8 cellular contexts compared by ENCODE assay signal in genomic region chr10:8049151-8049873, GRCh38. TPM values are rescaled to one million over a fixed set of nuclear protein-coding genes. Genes with fewer than 3 reads are reported as not detected.
A peak's percentile ranks its signal among the peaks of the same experiment; 100 is the strongest.
DNase-seq lines count a peak whose midpoint lies in the region; ATAC-seq and TF ChIP-seq lines count a peak whose summit lies in the region.

No MANE protein-coding gene starts in this region.

- no peaks in the 10 kb centered on the region for H3K9me3 ChIP-seq in SK-N-SH
- H3K9me3 ChIP-seq in SJCRH30 (replicated peaks): no peaks in the 10 kb centered on the region
- H3K9me3 ChIP-seq in iPS DF 6.9 (ENCODE audit: control insufficient read depth, insufficient read depth, low read length): no peaks in the 10 kb centered on the region
- H3K9me3 ChIP-seq in smooth muscle cell (replicated peaks; ENCODE audit: low read depth): no peaks in the 10 kb centered on the region

- DNase-seq in SK-N-SH: peak; percentile 60
- no peak for DNase-seq in SJCRH30
- DNase-seq in iPS DF 6.9 (ENCODE audit: low read depth, low spot score): no peak
- DNase-seq in smooth muscle cell (lab: John Stamatoyannopoulos, UW; ENCODE audit: unreplicated experiment): no peak
- no peak for DNase-seq in NK-92 treated with Interleukin-12 subunit alpha and Interleukin-12 subunit beta, amount 100 ng/mL, for 24 hours (lab: John Stamatoyannopoulos, UW)
- DNase-seq in HPDE6-E6E7 (ENCODE audit: extremely low spot score): no peak
- DNase-seq in SW 1271 (lab: John Stamatoyannopoulos, UW): no peak

- no peaks in the 10 kb centered on the region for H4K20me1 ChIP-seq in SK-N-SH (ENCODE audit: insufficient read depth)
- no peaks in the 10 kb centered on the region for H4K20me1 ChIP-seq in smooth muscle cell (ENCODE audit: low read depth)

- H3K9me2 ChIP-seq in SK-N-SH: no peaks in the 10 kb centered on the region

- H3K27ac ChIP-seq in SK-N-SH (ENCODE audit: low read depth in 2 of 2, low read length in 1 of 2) (peak overlapping the region; percentile 96 to 98), SJCRH30 (no peak overlapping the region), iPS DF 6.9 (ENCODE audit: low read length) (no peak overlapping the region), smooth muscle cell (ENCODE audit: low read depth) (no peak overlapping the region)

- H3K79me2 ChIP-seq in SK-N-SH (ENCODE audit: insufficient read depth) (peaks cover 82% of the 10 kb centered on the region), smooth muscle cell (ENCODE audit: low read depth) (peaks cover 2% of the 10 kb centered on the region)

- no peak for TF ChIP-seq RAD21 in SK-N-SH (IDR thresholded peaks at IDR 0.05; ENCODE audit: low read length)

- TF ChIP-seq EP300 in SK-N-SH (IDR thresholded peaks at IDR 0.05; ENCODE audit: borderline replicate concordance in 1 of 2, low read depth in 1 of 2, low read length in 1 of 2): no peak

- 2% methylated on average over 25 of the region's 49 CpGs for WGBS in SK-N-SH (ENCODE audit: low lambda C conversion rate)
- no CpG with 5 or more reads among the region's 49 CpGs for WGBS in iPS DF 6.9 (ENCODE audit: insufficient coverage, insufficient read length)
- 1% methylated on average over 38 of the region's 49 CpGs for WGBS in smooth muscle cell (ENCODE audit: low lambda C conversion rate)

- H3K36me3 ChIP-seq in SK-N-SH (replicated peaks in 1 of 2; ENCODE audit: control insufficient read depth in 1 of 2, insufficient read depth in 2 of 2, low read length in 1 of 2) (no peaks in the 10 kb centered on the region), SJCRH30 (no peaks in the 10 kb centered on the region), iPS DF 6.9 (ENCODE audit: control insufficient read depth, insufficient read depth, low read length) (no peaks in the 10 kb centered on the region), smooth muscle cell (ENCODE audit: low read depth) (no peaks in the 10 kb centered on the region)

- no peak overlapping the region for H2AFZ ChIP-seq in SK-N-SH (ENCODE audit: low read depth)
- peak overlapping the region; percentile 45 for H2AFZ ChIP-seq in smooth muscle cell (ENCODE audit: low read depth)

- TF ChIP-seq CTCF in SK-N-SH (IDR thresholded peaks at IDR 0.05) (no peak), smooth muscle cell (IDR thresholded peaks at IDR 0.05; ENCODE audit: borderline replicate concordance, insufficient read depth, poor library complexity, severe bottlenecking) (no peak)

- H3K4me2 ChIP-seq in SK-N-SH: peak overlapping the region; percentile 98
- H3K4me2 ChIP-seq in smooth muscle cell: peak overlapping the region; percentile 88

- CTCF ChIA-PET in SK-N-SH (lab: Yijun Ruan, JAX): interaction anchor here (0.6 to 4.5 kb wide), 8 partner anchors 11 to 1188 kb away, joined by 3 to 15 read pairs (median 4); no protein-coding TSS in a partner anchor

- H3K27me3 ChIP-seq in SK-N-SH (ENCODE audit: insufficient read depth) (no peaks in the 10 kb centered on the region), SJCRH30 (no peaks in the 10 kb centered on the region), iPS DF 6.9 (ENCODE audit: control insufficient read depth, insufficient read depth, low read length) (peaks cover 83% of the 10 kb centered on the region), smooth muscle cell (ENCODE audit: low read depth) (peaks cover 89% of the 10 kb centered on the region)

- POLR2A ChIA-PET in SK-N-SH (lab: Yijun Ruan, JAX): interaction anchor here (0.6 to 3.9 kb wide), 4 partner anchors 11 to 1188 kb away, joined by 3 to 33 read pairs (median 3); no protein-coding TSS in a partner anchor

- H3K4me1 ChIP-seq in SK-N-SH (ENCODE audit: control insufficient read depth in 1 of 2, insufficient read depth in 2 of 2, low read depth in 1 of 2, low read length in 1 of 2) (peaks cover 8 to 23% of the 10 kb centered on the region in 2 experiments; a peak in 2 of 4 replicates), SJCRH30 (0 out of 2 replicates have a peak, but pooled peaks cover 2% of the 10 kb centered on the region), iPS DF 6.9 (ENCODE audit: control insufficient read depth, insufficient read depth, low read length) (peaks cover 18% of the 10 kb centered on the region), smooth muscle cell (ENCODE audit: low read depth) (peaks cover 53% of the 10 kb centered on the region)

- H3K9ac ChIP-seq in SK-N-SH: peak overlapping the region; percentile 96
- H3K9ac ChIP-seq in smooth muscle cell (ENCODE audit: low read depth): no peak overlapping the region

- ATAC-seq in SK-N-SH treated with all-trans-retinoic acid at 6 μM for 48 hours: no peak

- H3K4me3 ChIP-seq in SK-N-SH (ENCODE audit: low read depth in 2 of 2, low read length in 1 of 2) (peak overlapping the region; percentile 86 to 92), SJCRH30 (peak overlapping the region; percentile 59), iPS DF 6.9 (ENCODE audit: low read length) (peak overlapping the region; percentile 9; the same call in 1 of the 2 replicates), smooth muscle cell (peak overlapping the region; percentile 64)

- H3F3A ChIP-seq in SK-N-SH (replicated peaks; ENCODE audit: insufficient read depth) (peaks cover 6% of the 10 kb centered on the region), smooth muscle cell (ENCODE audit: low read depth) (peaks cover 7% of the 10 kb centered on the region)

TF ChIP-seq in SK-N-SH, 30 proteins besides CTCF, POLR2A, EP300 and RAD21:
- TF ChIP-seq USF2 (IDR thresholded peaks at IDR 0.05; ENCODE audit: borderline replicate concordance, low read depth, low read length) (no peak), SIN3A (IDR thresholded peaks at IDR 0.05; ENCODE audit: borderline replicate concordance, low read depth, low read length) (peak; percentile 12; the same call in 1 of the 2 replicates), PBX3 (IDR thresholded peaks at IDR 0.05) (0 out of 2 replicates have a peak, but pooled peaks have one; percentile 1)

TF ChIP-seq in SK-N-SH treated with all-trans-retinoic acid at 6 μM for 48 hours, 23 proteins besides CTCF, POLR2A, EP300 and RAD21:
- no peak for TF ChIP-seq BACH2 (CRISPR knock-in tag; IDR thresholded peaks at IDR 0.05; ENCODE audit: borderline replicate concordance)
- no peak for TF ChIP-seq SNAI2 (CRISPR knock-in tag; IDR thresholded peaks at IDR 0.05)
TF ChIP-seq in SK-N-SH treated with all-trans-retinoic acid at 6 μM for 48 hours: peak in this region for 0.

RNA-seq across cellular contexts. Expression of gene GATA3, which starts 5.2 kb away (rescaled TPM):
- polyA plus RNA-seq in SK-N-SH (2012; rRNA removed) (5.1 and 14.3 TPM in 2 replicates), smooth muscle cell (6.9 and 22.6 TPM in 2 replicates)
- 13.1 and 16.2 TPM in 2 replicates for polyA plus RNA-seq in SK-N-SH (2012; cell fraction: cytosol; rRNA removed)
- 24.8 and 29.4 TPM in 2 replicates for polyA plus RNA-seq in SK-N-SH (2012; cell fraction: nucleus; rRNA removed)
- total RNA-seq in SJCRH30 (2014; rRNA removed; shearing (Covaris generic)): 0.53 and 1.2 TPM in 2 replicates
- 2.3 and 5.2 TPM in 2 replicates for total RNA-seq in smooth muscle cell

Comparison
In these comparisons a context has a peak if more than half of its experiments do, and no peak if none do; other contexts are left out.
1. H3K27ac ChIP-seq: peak in SK-N-SH (2 of 2); none in SJCRH30 (single experiment), iPS DF 6.9 (single experiment) and smooth muscle cell (single experiment).
2. H3K4me3 ChIP-seq: peak in every context shown above with its lines; median percentile 89 in SK-N-SH; 64 in smooth muscle cell; 59 in SJCRH30; 9 in iPS DF 6.9.